Comparison of ENCODE assay signal across 22 cellular contexts in genomic region chr14:92925446-92925845, GRCh38. TPM values are rescaled to one million over a fixed set of nuclear protein-coding genes. Genes with fewer than 3 reads are reported as not detected.
"Had no signal": no experiment of that assay in that cellular context is flagged by ENCODE, and none has a peak within 500 bp of the region (broad histone marks: within the 10 kb centered on the region; RNA-seq: fewer than 3 reads in every experiment).

No MANE protein-coding gene starts in this region.

- FAIRE-seq: islet of Langerhans had no signal

- H3K27ac ChIP-seq: cardiac muscle cell, esophagus squamous epithelium, gastrocnemius medialis, heart left ventricle, psoas muscle, tibial artery had no signal

- H3K9me3 ChIP-seq: esophagus squamous epithelium, gastrocnemius medialis, heart left ventricle, psoas muscle, tibial artery had no signal

- H3K4me1 ChIP-seq: gastrocnemius medialis, psoas muscle had no signal

- DNase-seq: activated CD4-positive, alpha-beta T cell treated with anti-CD3 and anti-CD28 coated beads for 1 hour; activated CD4-positive, alpha-beta T cell treated with anti-CD3 and anti-CD28 coated beads, Interleukin-2, amount 50 U/mL, for 1 hour; activated naive CD4-positive, alpha-beta T cell; activated naive CD8-positive, alpha-beta T cell treated with anti-CD3 and anti-CD28 coated beads for 36 hours; activated T-cell treated with anti-CD3 and anti-CD28 coated beads, Interleukin-2, amount 50 U/mL, for 1 hour; effector memory CD8-positive, alpha-beta T cell; esophagus squamous epithelium; gastrocnemius medialis; heart left ventricle; psoas muscle; right cardiac atrium; stimulated activated CD4-positive, alpha-beta T cell treated with anti-CD3 and anti-CD28 coated beads, Interleukin-4, amount 100 ng/mL, for 4 hours; substantia nigra; T-helper 9 cell; tibial artery had no signal

- ATAC-seq: activated T-helper 17 cell treated with anti-CD3 and anti-CD28 coated beads, Interleukin-2, amount 50 U/mL, for 72 hours; effector memory CD8-positive, alpha-beta T cell; gastrocnemius medialis; heart left ventricle; psoas muscle; right cardiac atrium had no signal

- H3K36me3 ChIP-seq: cardiac muscle cell, esophagus squamous epithelium, gastrocnemius medialis, heart left ventricle, tibial artery had no signal

- H3K4me3 ChIP-seq: cardiac muscle cell, esophagus squamous epithelium, gastrocnemius medialis, heart left ventricle, psoas muscle, tibial artery had no signal

RNA-seq across cellular contexts. Expression of gene CHGA, which starts 2.5 kb away (rescaled TPM):
- total RNA-seq: activated naive CD8-positive, alpha-beta T cell treated with anti-CD3 and anti-CD28 coated beads for 36 hours; activated T-helper 17 cell treated with anti-CD3 and anti-CD28 coated beads, Interleukin-2, amount 50 U/mL, for 72 hours; cardiac muscle cell; heart left ventricle; liver; mononuclear cell; myocyte; right cardiac atrium; T-helper 1 cell treated with Interleukin-12 subunit alpha and Interleukin-12 subunit beta and Interleukin-4 antibody, amounts not matched to agents 30 ng/mL and 1 ng/mL, for 36 hours had no signal
